1 cellular context compared by ENCODE assay signal in the genomic region with DNA sequence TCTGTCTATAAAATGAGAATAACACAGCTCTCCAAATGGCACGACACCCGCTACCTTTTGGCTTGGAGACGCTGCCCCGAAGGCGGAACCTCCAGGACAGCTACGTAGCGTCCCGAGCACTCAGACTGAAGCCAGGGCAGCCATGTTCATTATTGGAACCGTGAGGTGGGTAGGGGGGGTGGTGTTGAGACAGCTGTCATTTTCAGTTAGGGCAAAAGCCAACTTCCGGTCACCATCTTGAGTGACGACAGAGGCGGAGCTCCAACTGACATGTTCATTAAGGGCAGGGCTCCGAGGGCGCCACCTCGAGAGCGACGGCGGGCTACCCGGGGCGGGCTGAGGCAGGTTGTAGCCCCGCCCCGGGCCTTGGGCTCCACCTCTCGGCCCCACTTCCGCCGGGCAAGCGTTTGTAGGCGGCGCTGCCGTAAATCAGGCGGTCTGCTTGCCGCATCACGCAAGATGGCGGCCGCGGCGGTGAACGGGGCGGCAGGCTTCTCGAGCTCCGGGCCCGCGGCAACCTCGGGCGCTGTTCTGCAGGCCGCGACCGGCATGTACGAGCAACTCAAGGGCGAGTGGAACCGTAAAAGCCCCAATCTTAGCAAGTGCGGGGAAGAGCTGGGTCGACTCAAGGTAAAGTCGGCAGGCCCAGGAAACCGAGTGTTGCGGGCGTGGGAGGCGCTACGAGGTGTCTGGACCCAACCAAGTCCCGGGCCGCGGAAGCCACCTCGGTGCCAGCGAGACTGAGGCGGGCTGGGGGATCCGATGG.
TF ChIP-seq lines count a peak whose summit lies in the region.

A gene (plus strand): TSS at position 240 of the 766 bp plus-strand sequence. CDS start 31 bp downstream, at position 271.

TF ChIP-seq in GM12878, 131 proteins besides CTCF, POLR2A, EP300 and RAD21 (continued from another document and continues in another):
- TF ChIP-seq, protein P1, sequence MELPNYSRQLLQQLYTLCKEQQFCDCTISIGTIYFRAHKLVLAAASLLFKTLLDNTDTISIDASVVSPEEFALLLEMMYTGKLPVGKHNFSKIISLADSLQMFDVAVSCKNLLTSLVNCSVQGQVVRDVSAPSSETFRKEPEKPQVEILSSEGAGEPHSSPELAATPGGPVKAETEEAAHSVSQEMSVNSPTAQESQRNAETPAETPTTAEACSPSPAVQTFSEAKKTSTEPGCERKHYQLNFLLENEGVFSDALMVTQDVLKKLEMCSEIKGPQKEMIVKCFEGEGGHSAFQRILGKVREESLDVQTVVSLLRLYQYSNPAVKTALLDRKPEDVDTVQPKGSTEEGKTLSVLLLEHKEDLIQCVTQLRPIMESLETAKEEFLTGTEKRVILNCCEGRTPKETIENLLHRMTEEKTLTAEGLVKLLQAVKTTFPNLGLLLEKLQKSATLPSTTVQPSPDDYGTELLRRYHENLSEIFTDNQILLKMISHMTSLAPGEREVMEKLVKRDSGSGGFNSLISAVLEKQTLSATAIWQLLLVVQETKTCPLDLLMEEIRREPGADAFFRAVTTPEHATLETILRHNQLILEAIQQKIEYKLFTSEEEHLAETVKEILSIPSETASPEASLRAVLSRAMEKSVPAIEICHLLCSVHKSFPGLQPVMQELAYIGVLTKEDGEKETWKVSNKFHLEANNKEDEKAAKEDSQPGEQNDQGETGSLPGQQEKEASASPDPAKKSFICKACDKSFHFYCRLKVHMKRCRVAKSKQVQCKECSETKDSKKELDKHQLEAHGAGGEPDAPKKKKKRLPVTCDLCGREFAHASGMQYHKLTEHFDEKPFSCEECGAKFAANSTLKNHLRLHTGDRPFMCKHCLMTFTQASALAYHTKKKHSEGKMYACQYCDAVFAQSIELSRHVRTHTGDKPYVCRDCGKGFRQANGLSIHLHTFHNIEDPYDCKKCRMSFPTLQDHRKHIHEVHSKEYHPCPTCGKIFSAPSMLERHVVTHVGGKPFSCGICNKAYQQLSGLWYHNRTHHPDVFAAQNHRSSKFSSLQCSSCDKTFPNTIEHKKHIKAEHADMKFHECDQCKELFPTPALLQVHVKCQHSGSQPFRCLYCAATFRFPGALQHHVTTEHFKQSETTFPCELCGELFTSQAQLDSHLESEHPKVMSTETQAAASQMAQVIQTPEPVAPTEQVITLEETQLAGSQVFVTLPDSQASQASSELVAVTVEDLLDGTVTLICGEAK (IDR thresholded peaks at IDR 0.05; ENCODE audit: borderline replicate concordance): peak; percentile 87; the same call in 1 of the 2 replicates
- TF ChIP-seq SMAD1 (IDR thresholded peaks at IDR 0.05; ENCODE audit: low read depth, partially characterized antibody) (peak; percentile 68), YY1 (IDR thresholded peaks at IDR 0.05; ENCODE audit: low read depth, low read length) (peak; percentile 96), KLF5 (IDR thresholded peaks at IDR 0.05; ENCODE audit: partially characterized antibody) (peak; percentile 56), BRCA1 (IDR thresholded peaks at IDR 0.05; ENCODE audit: low read depth, low read length) (no peak), SPI1 (IDR thresholded peaks at IDR 0.05; ENCODE audit: borderline replicate concordance, insufficient read depth, low read depth, low read length) (peak; percentile 64), SUPT20H (IDR thresholded peaks at IDR 0.05; ENCODE audit: borderline replicate concordance, control insufficient read depth, low read depth, low read length) (no peak), IKZF1 (conservative IDR thresholded peaks at IDR 0.05) (peak; percentile 73), RBBP5 (conservative IDR thresholded peaks at IDR 0.05) (no peak), WRNIP1 (IDR thresholded peaks at IDR 0.05; ENCODE audit: borderline replicate concordance, low read depth, low read length) (no peak), POLR2AphosphoS2 (IDR thresholded peaks at IDR 0.05; ENCODE audit: low read depth, low read length) (peak; percentile 96), RFX5 (IDR thresholded peaks at IDR 0.05; ENCODE audit: low read depth, low read length) (peak; percentile 31; the same call in 1 of the 2 replicates), SP1 (IDR thresholded peaks at IDR 0.05; ENCODE audit: low read depth, low read length) (peak; percentile 51), ZSCAN29 (IDR thresholded peaks at IDR 0.05) (no peak), GATAD2B (conservative IDR thresholded peaks at IDR 0.05; ENCODE audit: low read depth) (peak; percentile 94), MEF2A (IDR thresholded peaks at IDR 0.05; ENCODE audit: insufficient read depth, low read depth, low read length) (no peak), KAT2A (conservative IDR thresholded peaks at IDR 0.05; ENCODE audit: control insufficient read depth, low read depth, low read length) (no peak), RB1 (IDR thresholded peaks at IDR 0.05; ENCODE audit: borderline replicate concordance) (peak; percentile 73; the same call in 1 of the 2 replicates), EGR1 (IDR thresholded peaks at IDR 0.05; ENCODE audit: borderline replicate concordance in 1 of 2, low read depth in 2 of 2, low read length in 2 of 2) (peak; percentile 27 to 45; a peak in 2 of 3 replicates), TAF1 (IDR thresholded peaks at IDR 0.05; ENCODE audit: borderline replicate concordance, low read depth, low read length) (peak; percentile 99), TCF7 (IDR thresholded peaks at IDR 0.05; ENCODE audit: borderline replicate concordance) (no peak), SMC3 (IDR thresholded peaks at IDR 0.05; ENCODE audit: borderline replicate concordance, low read length) (no peak; the same call in 1 of the 2 replicates), GABPA (IDR thresholded peaks at IDR 0.05; ENCODE audit: low read depth) (peak; percentile 84), CHD1 (IDR thresholded peaks at IDR 0.05; ENCODE audit: low read depth, low read length) (no peak), NFXL1 (IDR thresholded peaks at IDR 0.05; ENCODE audit: borderline replicate concordance) (no peak), CHD2 (IDR thresholded peaks at IDR 0.05; ENCODE audit: borderline replicate concordance, low read depth, low read length) (peak; percentile 79), HDAC6 (IDR thresholded peaks at IDR 0.05; ENCODE audit: unreplicated experiment) (no peak), JUNB (IDR thresholded peaks at IDR 0.05) (no peak), CEBPB (IDR thresholded peaks at IDR 0.05; ENCODE audit: borderline replicate concordance in 1 of 2, low read depth in 2 of 2, low read length in 2 of 2) (no peak)
- TF ChIP-seq, protein P2, sequence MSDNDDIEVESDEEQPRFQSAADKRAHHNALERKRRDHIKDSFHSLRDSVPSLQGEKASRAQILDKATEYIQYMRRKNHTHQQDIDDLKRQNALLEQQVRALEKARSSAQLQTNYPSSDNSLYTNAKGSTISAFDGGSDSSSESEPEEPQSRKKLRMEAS (IDR thresholded peaks at IDR 0.05; ENCODE audit: low read depth, low read length): no peak
- TF ChIP-seq, protein P3, sequence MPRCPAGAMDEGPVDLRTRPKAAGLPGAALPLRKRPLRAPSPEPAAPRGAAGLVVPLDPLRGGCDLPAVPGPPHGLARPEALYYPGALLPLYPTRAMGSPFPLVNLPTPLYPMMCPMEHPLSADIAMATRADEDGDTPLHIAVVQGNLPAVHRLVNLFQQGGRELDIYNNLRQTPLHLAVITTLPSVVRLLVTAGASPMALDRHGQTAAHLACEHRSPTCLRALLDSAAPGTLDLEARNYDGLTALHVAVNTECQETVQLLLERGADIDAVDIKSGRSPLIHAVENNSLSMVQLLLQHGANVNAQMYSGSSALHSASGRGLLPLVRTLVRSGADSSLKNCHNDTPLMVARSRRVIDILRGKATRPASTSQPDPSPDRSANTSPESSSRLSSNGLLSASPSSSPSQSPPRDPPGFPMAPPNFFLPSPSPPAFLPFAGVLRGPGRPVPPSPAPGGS (IDR thresholded peaks at IDR 0.05; ENCODE audit: borderline replicate concordance, insufficient read depth, low read depth, low read length, poor library complexity, severe bottlenecking): peak; percentile 12
- TF ChIP-seq, protein P4, sequence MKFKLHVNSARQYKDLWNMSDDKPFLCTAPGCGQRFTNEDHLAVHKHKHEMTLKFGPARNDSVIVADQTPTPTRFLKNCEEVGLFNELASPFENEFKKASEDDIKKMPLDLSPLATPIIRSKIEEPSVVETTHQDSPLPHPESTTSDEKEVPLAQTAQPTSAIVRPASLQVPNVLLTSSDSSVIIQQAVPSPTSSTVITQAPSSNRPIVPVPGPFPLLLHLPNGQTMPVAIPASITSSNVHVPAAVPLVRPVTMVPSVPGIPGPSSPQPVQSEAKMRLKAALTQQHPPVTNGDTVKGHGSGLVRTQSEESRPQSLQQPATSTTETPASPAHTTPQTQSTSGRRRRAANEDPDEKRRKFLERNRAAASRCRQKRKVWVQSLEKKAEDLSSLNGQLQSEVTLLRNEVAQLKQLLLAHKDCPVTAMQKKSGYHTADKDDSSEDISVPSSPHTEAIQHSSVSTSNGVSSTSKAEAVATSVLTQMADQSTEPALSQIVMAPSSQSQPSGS (IDR thresholded peaks at IDR 0.05; ENCODE audit: low read length): no peak
- TF ChIP-seq, protein P5, sequence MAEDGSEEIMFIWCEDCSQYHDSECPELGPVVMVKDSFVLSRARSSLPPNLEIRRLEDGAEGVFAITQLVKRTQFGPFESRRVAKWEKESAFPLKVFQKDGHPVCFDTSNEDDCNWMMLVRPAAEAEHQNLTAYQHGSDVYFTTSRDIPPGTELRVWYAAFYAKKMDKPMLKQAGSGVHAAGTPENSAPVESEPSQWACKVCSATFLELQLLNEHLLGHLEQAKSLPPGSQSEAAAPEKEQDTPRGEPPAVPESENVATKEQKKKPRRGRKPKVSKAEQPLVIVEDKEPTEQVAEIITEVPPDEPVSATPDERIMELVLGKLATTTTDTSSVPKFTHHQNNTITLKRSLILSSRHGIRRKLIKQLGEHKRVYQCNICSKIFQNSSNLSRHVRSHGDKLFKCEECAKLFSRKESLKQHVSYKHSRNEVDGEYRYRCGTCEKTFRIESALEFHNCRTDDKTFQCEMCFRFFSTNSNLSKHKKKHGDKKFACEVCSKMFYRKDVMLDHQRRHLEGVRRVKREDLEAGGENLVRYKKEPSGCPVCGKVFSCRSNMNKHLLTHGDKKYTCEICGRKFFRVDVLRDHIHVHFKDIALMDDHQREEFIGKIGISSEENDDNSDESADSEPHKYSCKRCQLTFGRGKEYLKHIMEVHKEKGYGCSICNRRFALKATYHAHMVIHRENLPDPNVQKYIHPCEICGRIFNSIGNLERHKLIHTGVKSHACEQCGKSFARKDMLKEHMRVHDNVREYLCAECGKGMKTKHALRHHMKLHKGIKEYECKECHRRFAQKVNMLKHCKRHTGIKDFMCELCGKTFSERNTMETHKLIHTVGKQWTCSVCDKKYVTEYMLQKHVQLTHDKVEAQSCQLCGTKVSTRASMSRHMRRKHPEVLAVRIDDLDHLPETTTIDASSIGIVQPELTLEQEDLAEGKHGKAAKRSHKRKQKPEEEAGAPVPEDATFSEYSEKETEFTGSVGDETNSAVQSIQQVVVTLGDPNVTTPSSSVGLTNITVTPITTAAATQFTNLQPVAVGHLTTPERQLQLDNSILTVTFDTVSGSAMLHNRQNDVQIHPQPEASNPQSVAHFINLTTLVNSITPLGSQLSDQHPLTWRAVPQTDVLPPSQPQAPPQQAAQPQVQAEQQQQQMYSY (CRISPR knock-in tag; IDR thresholded peaks at IDR 0.05): no peak
- TF ChIP-seq, protein P6, sequence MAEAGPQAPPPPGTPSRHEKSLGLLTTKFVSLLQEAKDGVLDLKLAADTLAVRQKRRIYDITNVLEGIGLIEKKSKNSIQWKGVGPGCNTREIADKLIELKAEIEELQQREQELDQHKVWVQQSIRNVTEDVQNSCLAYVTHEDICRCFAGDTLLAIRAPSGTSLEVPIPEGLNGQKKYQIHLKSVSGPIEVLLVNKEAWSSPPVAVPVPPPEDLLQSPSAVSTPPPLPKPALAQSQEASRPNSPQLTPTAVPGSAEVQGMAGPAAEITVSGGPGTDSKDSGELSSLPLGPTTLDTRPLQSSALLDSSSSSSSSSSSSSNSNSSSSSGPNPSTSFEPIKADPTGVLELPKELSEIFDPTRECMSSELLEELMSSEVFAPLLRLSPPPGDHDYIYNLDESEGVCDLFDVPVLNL (IDR thresholded peaks at IDR 0.05; ENCODE audit: low read depth, low read length): 0 out of 2 replicates have a peak, but pooled peaks have one; percentile 34
- TF ChIP-seq, protein P7, sequence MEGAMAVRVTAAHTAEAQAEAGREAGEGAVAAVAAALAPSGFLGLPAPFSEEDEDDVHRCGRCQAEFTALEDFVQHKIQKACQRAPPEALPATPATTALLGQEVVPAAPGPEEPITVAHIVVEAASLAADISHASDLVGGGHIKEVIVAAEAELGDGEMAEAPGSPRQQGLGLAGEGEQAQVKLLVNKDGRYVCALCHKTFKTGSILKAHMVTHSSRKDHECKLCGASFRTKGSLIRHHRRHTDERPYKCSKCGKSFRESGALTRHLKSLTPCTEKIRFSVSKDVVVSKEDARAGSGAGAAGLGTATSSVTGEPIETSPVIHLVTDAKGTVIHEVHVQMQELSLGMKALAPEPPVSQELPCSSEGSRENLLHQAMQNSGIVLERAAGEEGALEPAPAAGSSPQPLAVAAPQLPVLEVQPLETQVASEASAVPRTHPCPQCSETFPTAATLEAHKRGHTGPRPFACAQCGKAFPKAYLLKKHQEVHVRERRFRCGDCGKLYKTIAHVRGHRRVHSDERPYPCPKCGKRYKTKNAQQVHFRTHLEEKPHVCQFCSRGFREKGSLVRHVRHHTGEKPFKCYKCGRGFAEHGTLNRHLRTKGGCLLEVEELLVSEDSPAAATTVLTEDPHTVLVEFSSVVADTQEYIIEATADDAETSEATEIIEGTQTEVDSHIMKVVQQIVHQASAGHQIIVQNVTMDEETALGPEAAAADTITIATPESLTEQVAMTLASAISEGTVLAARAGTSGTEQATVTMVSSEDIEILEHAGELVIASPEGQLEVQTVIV (IDR thresholded peaks at IDR 0.05; ENCODE audit: borderline replicate concordance, partially characterized antibody): peak; percentile 98
- TF ChIP-seq, protein P8, sequence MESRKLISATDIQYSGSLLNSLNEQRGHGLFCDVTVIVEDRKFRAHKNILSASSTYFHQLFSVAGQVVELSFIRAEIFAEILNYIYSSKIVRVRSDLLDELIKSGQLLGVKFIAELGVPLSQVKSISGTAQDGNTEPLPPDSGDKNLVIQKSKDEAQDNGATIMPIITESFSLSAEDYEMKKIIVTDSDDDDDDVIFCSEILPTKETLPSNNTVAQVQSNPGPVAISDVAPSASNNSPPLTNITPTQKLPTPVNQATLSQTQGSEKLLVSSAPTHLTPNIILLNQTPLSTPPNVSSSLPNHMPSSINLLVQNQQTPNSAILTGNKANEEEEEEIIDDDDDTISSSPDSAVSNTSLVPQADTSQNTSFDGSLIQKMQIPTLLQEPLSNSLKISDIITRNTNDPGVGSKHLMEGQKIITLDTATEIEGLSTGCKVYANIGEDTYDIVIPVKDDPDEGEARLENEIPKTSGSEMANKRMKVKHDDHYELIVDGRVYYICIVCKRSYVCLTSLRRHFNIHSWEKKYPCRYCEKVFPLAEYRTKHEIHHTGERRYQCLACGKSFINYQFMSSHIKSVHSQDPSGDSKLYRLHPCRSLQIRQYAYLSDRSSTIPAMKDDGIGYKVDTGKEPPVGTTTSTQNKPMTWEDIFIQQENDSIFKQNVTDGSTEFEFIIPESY (IDR thresholded peaks at IDR 0.05): no peak
